ENCODE assay signal across 8 cellular contexts in the genomic region with DNA sequence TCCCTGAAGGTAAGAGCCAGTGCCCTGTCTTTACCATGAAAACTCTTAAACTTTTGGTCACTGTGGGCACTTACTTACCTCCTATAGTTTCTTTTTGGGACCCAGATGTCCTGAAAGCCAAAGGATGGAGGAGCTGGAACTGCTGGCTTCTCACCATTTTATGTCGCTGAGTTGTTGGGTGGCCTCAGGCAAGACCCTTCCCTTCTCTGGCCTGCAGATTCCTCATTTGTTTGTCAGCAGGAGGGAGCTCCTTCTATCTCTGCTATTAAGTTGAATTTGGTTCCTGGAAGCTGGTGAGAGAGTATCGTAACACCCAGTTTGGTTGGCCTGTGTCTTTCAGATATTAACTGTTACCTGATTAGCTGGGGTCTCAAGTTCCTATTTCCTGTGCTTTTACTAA.
DNase-seq lines count a peak whose midpoint lies in the region; ATAC-seq and TF ChIP-seq lines count a peak whose summit lies in the region.

No MANE protein-coding gene starts in this region.

- H3K4me1 ChIP-seq in GM23248 (ENCODE audit: insufficient read depth) (peaks cover 53% of the 10 kb centered on the region), mammary epithelial cell (ENCODE audit: insufficient read depth, low read length) (peaks cover 34% of the 10 kb centered on the region)

- peaks cover 100% of the 10 kb centered on the region for H3K79me2 ChIP-seq in GM23248 (ENCODE audit: insufficient read depth)
- peaks cover 92% of the 10 kb centered on the region for H3K79me2 ChIP-seq in mammary epithelial cell (ENCODE audit: insufficient read depth, low read length)

- ATAC-seq in natural killer cell: no peak
- ATAC-seq in GM19395 (IDR thresholded peaks at IDR 0.05; ENCODE audit: unreplicated experiment): no peak

- H3K4me1 Mint-ChIP-seq in natural killer cell (peaks cover 38 to 39% of the 10 kb centered on the region in 2 donors), nephron progenitor cell (peaks cover 49% of the 10 kb centered on the region)

- H3K9me3 ChIP-seq in GM23248 (ENCODE audit: low read depth) (no peaks in the 10 kb centered on the region), mammary epithelial cell (replicated peaks; ENCODE audit: insufficient read depth, low read length) (no peaks in the 10 kb centered on the region)

- peak overlapping the region; percentile 70 for H3K27ac ChIP-seq in 22Rv1
- peak overlapping the region; percentile 78 for H3K27ac ChIP-seq in GM23248
- H3K27ac ChIP-seq in mammary epithelial cell (ENCODE audit: insufficient read depth, low read depth, low read length): no peak overlapping the region

- H3K27me3 Mint-ChIP-seq in natural killer cell (ENCODE audit: low read depth in 2 of 2): no peaks in the 10 kb centered on the region
- H3K27me3 Mint-ChIP-seq in nephron progenitor cell (ENCODE audit: low read depth, poor library complexity): no peaks in the 10 kb centered on the region

- 82 to 85% methylated on average over 2 of the region's 2 CpGs for WGBS in GM23248 (ENCODE audit: low coverage in 1 of 2, low lambda C conversion rate in 2 of 2, missing lambda C conversion rate in 2 of 2), 2 experiments
- 80% methylated on average over 2 of the region's 2 CpGs for WGBS in mammary epithelial cell (ENCODE audit: low coverage, missing lambda C conversion rate)

- TSS peak; percentile 7 for BruUV-seq in mammary epithelial cell (replicated peaks; lab: Mats Ljungman, UMichigan)

- TF ChIP-seq CTCF in 22Rv1 (IDR thresholded peaks at IDR 0.05) (no peak), mammary epithelial cell (conservative IDR thresholded peaks at IDR 0.05 in 1 of 2, IDR thresholded peaks at IDR 0.05 in 1 of 2; ENCODE audit: extremely low read depth in 1 of 2, insufficient read depth in 1 of 2, low read depth in 1 of 2, low read length in 2 of 2) (no peak), natural killer cell (IDR thresholded peaks at IDR 0.05) (no peak), GM10266 (IDR thresholded peaks at IDR 0.05; ENCODE audit: control insufficient read depth, insufficient read depth, low read depth, missing control alignments) (no peak), nephron progenitor cell (IDR thresholded peaks at IDR 0.05) (no peak)

- H3K4me3 Mint-ChIP-seq in natural killer cell (peak overlapping the region; percentile 13), nephron progenitor cell (no peak overlapping the region)

- H3K27me3 ChIP-seq in GM23248 (replicated peaks; ENCODE audit: insufficient read depth): no peaks in the 10 kb centered on the region
- no peaks in the 10 kb centered on the region for H3K27me3 ChIP-seq in mammary epithelial cell (ENCODE audit: insufficient read depth, low read length)

- intact Hi-C loops in mammary epithelial cell (cut with micrococcal nuclease) (no loop called here), natural killer cell (cut with micrococcal nuclease) (no loop called here)

- H3K27ac Mint-ChIP-seq in natural killer cell (peak overlapping the region; percentile 41 to 86), nephron progenitor cell (no peak overlapping the region)

- H3K36me3 ChIP-seq in GM23248 (ENCODE audit: low read depth) (no peaks in the 10 kb centered on the region), mammary epithelial cell (ENCODE audit: insufficient read depth, low read length) (no peaks in the 10 kb centered on the region)

- in situ Hi-C loops in GM23248 (cut with MboI): no loop called here
- in situ Hi-C loops in mammary epithelial cell (cut with MboI; ENCODE audit: low sequenced_read_pairs in 2 of 2): no loop called here

- H3K9me2 ChIP-seq in GM23248 (ENCODE audit: insufficient read depth): no peaks in the 10 kb centered on the region

- H3K4me3 ChIP-seq in GM23248 (peak overlapping the region; percentile 41), mammary epithelial cell (replicated peaks in 1 of 3; ENCODE audit: insufficient read depth in 1 of 3, low read depth in 2 of 3, low read length in 3 of 3) (no peak overlapping the region)

- DNase-seq in GM23248 (no peak), mammary epithelial cell (no peak), natural killer cell (no peak), GM10266 (ENCODE audit: extremely low spot score) (no peak), nephron progenitor cell (no peak), NCI-H526 treated with DMSO at 0.1 percent for 48 hours (lab: John Stamatoyannopoulos, UW) (no peak)

- no peaks in the 10 kb centered on the region for H3K9me3 Mint-ChIP-seq in natural killer cell
- no peaks in the 10 kb centered on the region for H3K9me3 Mint-ChIP-seq in nephron progenitor cell

- H3K4me2 ChIP-seq in GM23248 (ENCODE audit: unreplicated experiment) (peak overlapping the region; percentile 57), mammary epithelial cell (ENCODE audit: insufficient read depth, low read depth, low read length) (peak overlapping the region; percentile 89)

- H4K20me1 ChIP-seq in GM23248 (ENCODE audit: insufficient read depth) (peaks cover 21% of the 10 kb centered on the region), mammary epithelial cell (ENCODE audit: insufficient read depth, low read length) (no peaks in the 10 kb centered on the region)

- H2AFZ ChIP-seq in GM23248: no peak overlapping the region
- H2AFZ ChIP-seq in mammary epithelial cell (ENCODE audit: low read depth, low read length): peak overlapping the region; percentile 83

- CTCF ChIA-PET in mammary epithelial cell (lab: Charles Lee; ENCODE audit: low non-redundant PET): interaction anchor here (0.5 kb wide), 1 partner anchor 68 kb away, joined by 3 read pairs; a partner anchor contains a TSS

- H3K36me3 Mint-ChIP-seq in natural killer cell (no peaks in the 10 kb centered on the region), nephron progenitor cell (ENCODE audit: low read depth) (peaks cover 31% of the 10 kb centered on the region)

- dilution Hi-C loops in mammary epithelial cell (cut with HindIII; ENCODE audit: low sequenced_read_pairs): no loop called here

- H3F3A ChIP-seq in GM23248 (ENCODE audit: insufficient read depth): peaks cover 67% of the 10 kb centered on the region

- peak overlapping the region; percentile 70 for H3K9ac ChIP-seq in GM23248
- peak overlapping the region; percentile 29 for H3K9ac ChIP-seq in mammary epithelial cell (ENCODE audit: insufficient read depth, low read length)
